In the genomic region with DNA sequence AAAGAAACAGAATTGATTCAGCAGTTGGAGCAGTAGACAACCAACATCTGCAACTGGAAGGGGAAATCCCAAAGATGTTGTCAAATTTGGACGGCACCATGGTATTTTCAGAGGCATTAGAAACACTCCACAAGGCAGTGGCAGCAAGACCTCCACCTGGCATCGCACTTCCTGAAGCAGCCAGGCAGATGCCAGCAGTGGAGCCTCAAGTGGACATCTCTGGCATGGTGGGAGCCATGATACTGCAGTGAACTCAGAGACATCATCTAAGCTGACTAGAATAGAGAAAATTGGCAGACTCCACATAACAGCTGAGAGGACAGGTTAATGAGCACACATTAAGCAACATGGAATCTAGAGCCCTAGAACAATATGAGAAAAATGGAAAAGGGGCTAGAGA, we compare ENCODE assay signal across 1 cellular context.
TF ChIP-seq lines count a peak whose summit lies in the region.

No MANE protein-coding gene starts in this region.

TF ChIP-seq in H1, 55 proteins besides CTCF, POLR2A, EP300 and RAD21 (continued from another document):
- TF ChIP-seq CHD7 (IDR thresholded peaks at IDR 0.05; ENCODE audit: insufficient replicate concordance, low read length), result no peak
- no peak for TF ChIP-seq KDM5A (IDR thresholded peaks at IDR 0.05; ENCODE audit: low read length)
- TF ChIP-seq, protein P1, sequence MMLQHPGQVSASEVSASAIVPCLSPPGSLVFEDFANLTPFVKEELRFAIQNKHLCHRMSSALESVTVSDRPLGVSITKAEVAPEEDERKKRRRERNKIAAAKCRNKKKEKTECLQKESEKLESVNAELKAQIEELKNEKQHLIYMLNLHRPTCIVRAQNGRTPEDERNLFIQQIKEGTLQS (IDR thresholded peaks at IDR 0.05; ENCODE audit: insufficient read depth, low read depth, low read length), result no peak
- TF ChIP-seq CBX8 (IDR thresholded peaks at IDR 0.05; ENCODE audit: borderline replicate concordance, low read depth, low read length), result no peak
- TF ChIP-seq GTF2F1 (IDR thresholded peaks at IDR 0.05; ENCODE audit: borderline replicate concordance, low read depth, low read length), result no peak
- TF ChIP-seq SP4 (IDR thresholded peaks at IDR 0.05; ENCODE audit: low read length), result no peak
- TF ChIP-seq EGR1 (IDR thresholded peaks at IDR 0.05; ENCODE audit: borderline replicate concordance, low read depth, low read length), result no peak
- no peak for TF ChIP-seq RNF2 (IDR thresholded peaks at IDR 0.05; ENCODE audit: borderline replicate concordance, low read depth, low read length, missing control alignments, poor library complexity, severe bottlenecking)
- no peak for TF ChIP-seq KDM1A (IDR thresholded peaks at IDR 0.05; ENCODE audit: borderline replicate concordance, low read length)
- no peak for TF ChIP-seq CBX5 (IDR thresholded peaks at IDR 0.05; ENCODE audit: low read depth, low read length)
- TF ChIP-seq NRF1 (IDR thresholded peaks at IDR 0.05; ENCODE audit: low read depth, low read length), result no peak
- no peak for TF ChIP-seq CEBPB (IDR thresholded peaks at IDR 0.05; ENCODE audit: low read depth, low read length)
- TF ChIP-seq E2F6 (IDR thresholded peaks at IDR 0.05), result no peak
- TF ChIP-seq SP2 (IDR thresholded peaks at IDR 0.05; ENCODE audit: low read length), result no peak
- TF ChIP-seq SP1 (IDR thresholded peaks at IDR 0.05; ENCODE audit: low read depth, low read length), result no peak
